Comparison of ENCODE assay signal across 1 cellular context in the genomic region with DNA sequence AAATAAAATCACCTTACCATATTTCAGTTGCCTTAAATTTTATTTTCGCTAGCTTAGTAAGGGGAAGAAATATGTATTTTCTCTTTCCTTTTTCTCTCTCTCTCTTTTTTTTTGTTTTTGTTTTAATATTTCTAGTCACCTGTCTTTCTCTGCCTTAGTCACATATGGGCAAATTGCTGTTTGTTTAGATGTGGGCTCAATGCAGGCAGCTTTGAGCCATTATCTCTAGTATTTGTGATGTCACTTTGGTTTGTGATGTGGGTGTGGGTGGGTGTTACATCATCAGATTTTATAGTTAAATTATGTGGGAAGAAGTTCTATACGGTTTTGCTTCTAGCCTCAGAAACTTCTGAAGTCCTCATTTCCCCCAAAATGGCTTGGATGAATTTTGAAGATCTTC.
TF ChIP-seq lines count a peak whose summit lies in the region.

A gene (minus strand): TSS at position 59 of the 400 bp plus-strand sequence. CDS start 39 bp downstream, at position 20.

TF ChIP-seq in HEK293, 187 proteins besides CTCF, POLR2A, EP300 and RAD21 (continued from another document and continues in another):
- TF ChIP-seq HOXA7 (CRISPR knock-in tag; IDR thresholded peaks at IDR 0.05; ENCODE audit: borderline replicate concordance) (no peak), ZNF2 (tag by site-specific recombination; IDR thresholded peaks at IDR 0.05) (peak; percentile 42; the same call in 1 of the 2 replicates), KLF1 (tag by site-specific recombination; IDR thresholded peaks at IDR 0.05) (peak; percentile 39; the same call in 1 of the 2 replicates), ZBTB21 (tag by site-specific recombination; IDR thresholded peaks at IDR 0.05) (peak; percentile 95), ZNF558 (tag by site-specific recombination; IDR thresholded peaks at IDR 0.05) (no peak), ZNF394 (tag by site-specific recombination; IDR thresholded peaks at IDR 0.05; ENCODE audit: borderline replicate concordance) (no peak), SCRT2 (tag by site-specific recombination; IDR thresholded peaks at IDR 0.05) (no peak), ZNF837 (tag by site-specific recombination; IDR thresholded peaks at IDR 0.05) (no peak), ZNF670 (tag by site-specific recombination; IDR thresholded peaks at IDR 0.05; ENCODE audit: low read depth) (no peak), ZNF292 (tag by site-specific recombination; IDR thresholded peaks at IDR 0.05; ENCODE audit: borderline replicate concordance, low read depth) (no peak), ZSCAN30 (tag by site-specific recombination; IDR thresholded peaks at IDR 0.05) (no peak), KLF9 (tag by site-specific recombination; IDR thresholded peaks at IDR 0.05; ENCODE audit: low read depth) (0 out of 2 replicates have a peak, but pooled peaks have one; percentile 45), ZNF416 (tag by site-specific recombination; IDR thresholded peaks at IDR 0.05) (no peak), EGR2 (tag by site-specific recombination; IDR thresholded peaks at IDR 0.05; ENCODE audit: low read depth) (peak; percentile 96), ZNF121 (tag by site-specific recombination; IDR thresholded peaks at IDR 0.05) (no peak), ZNF664 (tag by site-specific recombination; IDR thresholded peaks at IDR 0.05) (no peak), ZNF184 (tag by site-specific recombination; IDR thresholded peaks at IDR 0.05) (no peak), ZNF23 (tag by site-specific recombination; IDR thresholded peaks at IDR 0.05; ENCODE audit: borderline replicate concordance) (no peak), KLF16 (tag by site-specific recombination; IDR thresholded peaks at IDR 0.05) (peak; percentile 56; the same call in 1 of the 2 replicates), WT1 (tag by site-specific recombination; IDR thresholded peaks at IDR 0.05) (no peak), ZNF610 (tag by site-specific recombination; IDR thresholded peaks at IDR 0.05; ENCODE audit: borderline replicate concordance) (no peak), ZNF132 (tag by site-specific recombination; IDR thresholded peaks at IDR 0.05; ENCODE audit: borderline replicate concordance) (no peak), KLF7 (tag by site-specific recombination; IDR thresholded peaks at IDR 0.05; ENCODE audit: borderline replicate concordance) (no peak), ZNF341 (tag by site-specific recombination; IDR thresholded peaks at IDR 0.05; ENCODE audit: low read depth) (no peak), ZNF335 (tag by site-specific recombination; conservative IDR thresholded peaks at IDR 0.05) (peak; percentile 83), SALL2 (tag by site-specific recombination; IDR thresholded peaks at IDR 0.05; ENCODE audit: borderline replicate concordance) (no peak), ZNF514 (tag by site-specific recombination; IDR thresholded peaks at IDR 0.05) (no peak), ZNF350 (tag by site-specific recombination; IDR thresholded peaks at IDR 0.05) (no peak), ZNF426 (tag by site-specific recombination; IDR thresholded peaks at IDR 0.05) (no peak), ZNF629 (tag by site-specific recombination; IDR thresholded peaks at IDR 0.05) (peak; percentile 93), ZNF37A (tag by site-specific recombination; IDR thresholded peaks at IDR 0.05) (no peak), KLF8 (tag by site-specific recombination; IDR thresholded peaks at IDR 0.05) (no peak), IKZF3 (tag by site-specific recombination; IDR thresholded peaks at IDR 0.05) (no peak), ZBTB8A (tag by site-specific recombination; IDR thresholded peaks at IDR 0.05) (no peak), ZIC2 (tag by site-specific recombination; IDR thresholded peaks at IDR 0.05) (no peak), ZNF521 (tag by site-specific recombination; IDR thresholded peaks at IDR 0.05) (no peak), ZBTB7A (tag by site-specific recombination; IDR thresholded peaks at IDR 0.05; ENCODE audit: low read depth) (no peak), ZNF174 (tag by site-specific recombination; IDR thresholded peaks at IDR 0.05) (no peak), ZNF433 (tag by site-specific recombination; IDR thresholded peaks at IDR 0.05; ENCODE audit: low read depth) (no peak), ZNF843 (tag by site-specific recombination; IDR thresholded peaks at IDR 0.05) (no peak), ZNF792 (tag by site-specific recombination; IDR thresholded peaks at IDR 0.05) (no peak), ZNF830 (tag by site-specific recombination; IDR thresholded peaks at IDR 0.05; ENCODE audit: low read depth) (no peak), ZNF112 (tag by site-specific recombination; IDR thresholded peaks at IDR 0.05) (no peak), ZNF510 (tag by site-specific recombination; IDR thresholded peaks at IDR 0.05; ENCODE audit: insufficient replicate concordance) (no peak), ZNF660 (tag by site-specific recombination; IDR thresholded peaks at IDR 0.05) (no peak), GFI1B (tag by site-specific recombination; IDR thresholded peaks at IDR 0.05) (no peak)
- TF ChIP-seq, protein P1, sequence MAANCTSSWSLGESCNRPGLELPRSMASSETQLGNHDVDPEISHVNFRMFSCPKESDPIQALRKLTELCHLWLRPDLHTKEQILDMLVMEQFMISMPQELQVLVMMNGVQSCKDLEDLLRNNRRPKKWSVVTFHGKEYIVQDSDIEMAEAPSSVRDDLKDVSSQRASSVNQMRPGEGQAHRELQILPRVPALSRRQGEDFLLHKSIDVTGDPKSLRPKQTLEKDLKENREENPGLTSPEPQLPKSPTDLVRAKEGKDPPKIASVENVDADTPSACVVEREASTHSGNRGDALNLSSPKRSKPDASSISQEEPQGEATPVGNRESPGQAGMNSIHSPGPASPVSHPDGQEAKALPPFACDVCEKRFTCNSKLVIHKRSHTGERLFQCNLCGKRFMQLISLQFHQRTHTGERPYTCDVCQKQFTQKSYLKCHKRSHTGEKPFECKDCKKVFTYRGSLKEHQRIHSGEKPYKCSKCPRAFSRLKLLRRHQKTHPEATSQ (tag by site-specific recombination; IDR thresholded peaks at IDR 0.05), result no peak
- TF ChIP-seq, protein P2, sequence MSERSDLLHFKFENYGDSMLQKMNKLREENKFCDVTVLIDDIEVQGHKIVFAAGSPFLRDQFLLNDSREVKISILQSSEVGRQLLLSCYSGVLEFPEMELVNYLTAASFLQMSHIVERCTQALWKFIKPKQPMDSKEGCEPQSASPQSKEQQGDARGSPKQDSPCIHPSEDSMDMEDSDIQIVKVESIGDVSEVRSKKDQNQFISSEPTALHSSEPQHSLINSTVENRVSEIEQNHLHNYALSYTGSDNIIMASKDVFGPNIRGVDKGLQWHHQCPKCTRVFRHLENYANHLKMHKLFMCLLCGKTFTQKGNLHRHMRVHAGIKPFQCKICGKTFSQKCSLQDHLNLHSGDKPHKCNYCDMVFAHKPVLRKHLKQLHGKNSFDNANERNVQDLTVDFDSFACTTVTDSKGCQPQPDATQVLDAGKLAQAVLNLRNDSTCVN (tag by site-specific recombination; optimal IDR thresholded peaks at IDR 0.05), result no peak
- TF ChIP-seq, protein P3, sequence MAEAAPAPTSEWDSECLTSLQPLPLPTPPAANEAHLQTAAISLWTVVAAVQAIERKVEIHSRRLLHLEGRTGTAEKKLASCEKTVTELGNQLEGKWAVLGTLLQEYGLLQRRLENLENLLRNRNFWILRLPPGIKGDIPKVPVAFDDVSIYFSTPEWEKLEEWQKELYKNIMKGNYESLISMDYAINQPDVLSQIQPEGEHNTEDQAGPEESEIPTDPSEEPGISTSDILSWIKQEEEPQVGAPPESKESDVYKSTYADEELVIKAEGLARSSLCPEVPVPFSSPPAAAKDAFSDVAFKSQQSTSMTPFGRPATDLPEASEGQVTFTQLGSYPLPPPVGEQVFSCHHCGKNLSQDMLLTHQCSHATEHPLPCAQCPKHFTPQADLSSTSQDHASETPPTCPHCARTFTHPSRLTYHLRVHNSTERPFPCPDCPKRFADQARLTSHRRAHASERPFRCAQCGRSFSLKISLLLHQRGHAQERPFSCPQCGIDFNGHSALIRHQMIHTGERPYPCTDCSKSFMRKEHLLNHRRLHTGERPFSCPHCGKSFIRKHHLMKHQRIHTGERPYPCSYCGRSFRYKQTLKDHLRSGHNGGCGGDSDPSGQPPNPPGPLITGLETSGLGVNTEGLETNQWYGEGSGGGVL (tag by site-specific recombination; IDR thresholded peaks at IDR 0.05), result no peak
- TF ChIP-seq, protein P4, sequence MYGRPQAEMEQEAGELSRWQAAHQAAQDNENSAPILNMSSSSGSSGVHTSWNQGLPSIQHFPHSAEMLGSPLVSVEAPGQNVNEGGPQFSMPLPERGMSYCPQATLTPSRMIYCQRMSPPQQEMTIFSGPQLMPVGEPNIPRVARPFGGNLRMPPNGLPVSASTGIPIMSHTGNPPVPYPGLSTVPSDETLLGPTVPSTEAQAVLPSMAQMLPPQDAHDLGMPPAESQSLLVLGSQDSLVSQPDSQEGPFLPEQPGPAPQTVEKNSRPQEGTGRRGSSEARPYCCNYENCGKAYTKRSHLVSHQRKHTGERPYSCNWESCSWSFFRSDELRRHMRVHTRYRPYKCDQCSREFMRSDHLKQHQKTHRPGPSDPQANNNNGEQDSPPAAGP (tag by site-specific recombination; IDR thresholded peaks at IDR 0.05), result no peak
- TF ChIP-seq, protein P5, sequence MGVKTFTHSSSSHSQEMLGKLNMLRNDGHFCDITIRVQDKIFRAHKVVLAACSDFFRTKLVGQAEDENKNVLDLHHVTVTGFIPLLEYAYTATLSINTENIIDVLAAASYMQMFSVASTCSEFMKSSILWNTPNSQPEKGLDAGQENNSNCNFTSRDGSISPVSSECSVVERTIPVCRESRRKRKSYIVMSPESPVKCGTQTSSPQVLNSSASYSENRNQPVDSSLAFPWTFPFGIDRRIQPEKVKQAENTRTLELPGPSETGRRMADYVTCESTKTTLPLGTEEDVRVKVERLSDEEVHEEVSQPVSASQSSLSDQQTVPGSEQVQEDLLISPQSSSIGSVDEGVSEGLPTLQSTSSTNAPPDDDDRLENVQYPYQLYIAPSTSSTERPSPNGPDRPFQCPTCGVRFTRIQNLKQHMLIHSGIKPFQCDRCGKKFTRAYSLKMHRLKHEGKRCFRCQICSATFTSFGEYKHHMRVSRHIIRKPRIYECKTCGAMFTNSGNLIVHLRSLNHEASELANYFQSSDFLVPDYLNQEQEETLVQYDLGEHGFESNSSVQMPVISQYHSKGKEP (tag by site-specific recombination; IDR thresholded peaks at IDR 0.05), result no peak
- TF ChIP-seq, protein P6, sequence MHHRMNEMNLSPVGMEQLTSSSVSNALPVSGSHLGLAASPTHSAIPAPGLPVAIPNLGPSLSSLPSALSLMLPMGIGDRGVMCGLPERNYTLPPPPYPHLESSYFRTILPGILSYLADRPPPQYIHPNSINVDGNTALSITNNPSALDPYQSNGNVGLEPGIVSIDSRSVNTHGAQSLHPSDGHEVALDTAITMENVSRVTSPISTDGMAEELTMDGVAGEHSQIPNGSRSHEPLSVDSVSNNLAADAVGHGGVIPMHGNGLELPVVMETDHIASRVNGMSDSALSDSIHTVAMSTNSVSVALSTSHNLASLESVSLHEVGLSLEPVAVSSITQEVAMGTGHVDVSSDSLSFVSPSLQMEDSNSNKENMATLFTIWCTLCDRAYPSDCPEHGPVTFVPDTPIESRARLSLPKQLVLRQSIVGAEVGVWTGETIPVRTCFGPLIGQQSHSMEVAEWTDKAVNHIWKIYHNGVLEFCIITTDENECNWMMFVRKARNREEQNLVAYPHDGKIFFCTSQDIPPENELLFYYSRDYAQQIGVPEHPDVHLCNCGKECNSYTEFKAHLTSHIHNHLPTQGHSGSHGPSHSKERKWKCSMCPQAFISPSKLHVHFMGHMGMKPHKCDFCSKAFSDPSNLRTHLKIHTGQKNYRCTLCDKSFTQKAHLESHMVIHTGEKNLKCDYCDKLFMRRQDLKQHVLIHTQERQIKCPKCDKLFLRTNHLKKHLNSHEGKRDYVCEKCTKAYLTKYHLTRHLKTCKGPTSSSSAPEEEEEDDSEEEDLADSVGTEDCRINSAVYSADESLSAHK (tag by site-specific recombination; IDR thresholded peaks at IDR 0.05), result no peak
- TF ChIP-seq, protein P7, sequence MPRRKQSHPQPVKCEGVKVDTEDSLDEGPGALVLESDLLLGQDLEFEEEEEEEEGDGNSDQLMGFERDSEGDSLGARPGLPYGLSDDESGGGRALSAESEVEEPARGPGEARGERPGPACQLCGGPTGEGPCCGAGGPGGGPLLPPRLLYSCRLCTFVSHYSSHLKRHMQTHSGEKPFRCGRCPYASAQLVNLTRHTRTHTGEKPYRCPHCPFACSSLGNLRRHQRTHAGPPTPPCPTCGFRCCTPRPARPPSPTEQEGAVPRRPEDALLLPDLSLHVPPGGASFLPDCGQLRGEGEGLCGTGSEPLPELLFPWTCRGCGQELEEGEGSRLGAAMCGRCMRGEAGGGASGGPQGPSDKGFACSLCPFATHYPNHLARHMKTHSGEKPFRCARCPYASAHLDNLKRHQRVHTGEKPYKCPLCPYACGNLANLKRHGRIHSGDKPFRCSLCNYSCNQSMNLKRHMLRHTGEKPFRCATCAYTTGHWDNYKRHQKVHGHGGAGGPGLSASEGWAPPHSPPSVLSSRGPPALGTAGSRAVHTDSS (tag by site-specific recombination; IDR thresholded peaks at IDR 0.05), result no peak
- TF ChIP-seq, protein P8, sequence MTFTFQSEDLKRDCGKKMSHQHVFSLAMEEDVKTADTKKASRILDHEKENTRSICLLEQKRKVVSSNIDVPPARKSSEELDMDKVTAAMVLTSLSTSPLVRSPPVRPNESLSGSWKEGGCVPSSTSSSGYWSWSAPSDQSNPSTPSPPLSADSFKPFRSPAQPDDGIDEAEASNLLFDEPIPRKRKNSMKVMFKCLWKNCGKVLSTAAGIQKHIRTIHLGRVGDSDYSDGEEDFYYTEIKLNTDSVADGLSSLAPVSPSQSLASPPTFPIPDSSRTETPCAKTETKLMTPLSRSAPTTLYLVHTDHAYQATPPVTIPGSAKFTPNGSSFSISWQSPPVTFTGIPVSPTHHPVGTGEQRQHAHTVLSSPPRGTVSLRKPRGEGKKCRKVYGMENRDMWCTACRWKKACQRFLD (tag by site-specific recombination; IDR thresholded peaks at IDR 0.05), result no peak
- TF ChIP-seq, protein P9, sequence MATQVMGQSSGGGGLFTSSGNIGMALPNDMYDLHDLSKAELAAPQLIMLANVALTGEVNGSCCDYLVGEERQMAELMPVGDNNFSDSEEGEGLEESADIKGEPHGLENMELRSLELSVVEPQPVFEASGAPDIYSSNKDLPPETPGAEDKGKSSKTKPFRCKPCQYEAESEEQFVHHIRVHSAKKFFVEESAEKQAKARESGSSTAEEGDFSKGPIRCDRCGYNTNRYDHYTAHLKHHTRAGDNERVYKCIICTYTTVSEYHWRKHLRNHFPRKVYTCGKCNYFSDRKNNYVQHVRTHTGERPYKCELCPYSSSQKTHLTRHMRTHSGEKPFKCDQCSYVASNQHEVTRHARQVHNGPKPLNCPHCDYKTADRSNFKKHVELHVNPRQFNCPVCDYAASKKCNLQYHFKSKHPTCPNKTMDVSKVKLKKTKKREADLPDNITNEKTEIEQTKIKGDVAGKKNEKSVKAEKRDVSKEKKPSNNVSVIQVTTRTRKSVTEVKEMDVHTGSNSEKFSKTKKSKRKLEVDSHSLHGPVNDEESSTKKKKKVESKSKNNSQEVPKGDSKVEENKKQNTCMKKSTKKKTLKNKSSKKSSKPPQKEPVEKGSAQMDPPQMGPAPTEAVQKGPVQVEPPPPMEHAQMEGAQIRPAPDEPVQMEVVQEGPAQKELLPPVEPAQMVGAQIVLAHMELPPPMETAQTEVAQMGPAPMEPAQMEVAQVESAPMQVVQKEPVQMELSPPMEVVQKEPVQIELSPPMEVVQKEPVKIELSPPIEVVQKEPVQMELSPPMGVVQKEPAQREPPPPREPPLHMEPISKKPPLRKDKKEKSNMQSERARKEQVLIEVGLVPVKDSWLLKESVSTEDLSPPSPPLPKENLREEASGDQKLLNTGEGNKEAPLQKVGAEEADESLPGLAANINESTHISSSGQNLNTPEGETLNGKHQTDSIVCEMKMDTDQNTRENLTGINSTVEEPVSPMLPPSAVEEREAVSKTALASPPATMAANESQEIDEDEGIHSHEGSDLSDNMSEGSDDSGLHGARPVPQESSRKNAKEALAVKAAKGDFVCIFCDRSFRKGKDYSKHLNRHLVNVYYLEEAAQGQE (tag by site-specific recombination; IDR thresholded peaks at IDR 0.05), result no peak
